ENCODE assay signal across 25 cellular contexts in the genomic region with DNA sequence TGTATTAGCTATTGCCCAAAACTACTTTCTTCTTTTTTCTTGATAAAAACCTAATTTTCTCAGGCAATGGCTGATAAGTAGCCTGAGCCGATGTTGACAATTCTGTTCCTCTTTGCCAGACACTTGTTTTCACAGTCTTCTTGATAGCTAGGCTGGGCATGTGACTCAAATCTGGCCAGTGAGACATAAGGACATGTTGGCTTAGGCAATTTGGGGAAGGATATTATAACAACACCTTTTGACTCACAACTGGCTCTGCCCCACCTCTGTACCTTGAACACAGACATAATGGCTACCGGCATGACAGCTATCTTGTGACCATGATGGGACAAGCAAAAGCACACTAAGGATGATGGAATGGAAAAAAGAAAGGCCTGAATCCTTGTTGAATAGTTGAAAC.
DNase-seq lines count a peak whose midpoint lies in the region; ATAC-seq, FAIRE-seq and TF ChIP-seq lines count a peak whose summit lies in the region.
"Had no signal": no experiment of that assay in that cellular context is flagged by ENCODE, and none has a peak within 500 bp of the region (broad histone marks: within the 10 kb centered on the region; RNA-seq: fewer than 3 reads in every experiment).

No MANE protein-coding gene starts in this region.

- H3K79me1 ChIP-seq in IMR-90 (ENCODE audit: low read depth in 1 of 2, low read length in 2 of 2) = peaks cover 0 to 11% of the 10 kb centered on the region in 2 experiments; a peak in 1 of 4 replicates

- in situ Hi-C loops in G401 (cut with HindIII; ENCODE audit: low sequenced_read_pairs) = no loop called here
- in situ Hi-C loops in IMR-90 (cut with MboI; ENCODE audit: low sequenced_read_pairs) = no loop called here

- H3K4ac ChIP-seq in IMR-90 (ENCODE audit: low read depth, low read length) = no peak overlapping the region

- peak overlapping the region; percentile 56; the same call in 1 of the 2 replicates for H3K14ac ChIP-seq in IMR-90 (replicated peaks; ENCODE audit: low read depth, low read length)

- H3K27me3 ChIP-seq in IMR-90 (ENCODE audit: control insufficient read depth, insufficient read depth, low read length) (no peaks in the 10 kb centered on the region), keratinocyte (ENCODE audit: control insufficient read depth, extremely low read depth, insufficient read depth, low read length) (no peaks in the 10 kb centered on the region)
- H3K27me3 ChIP-seq: tibial nerve had no signal

- no peak for TF ChIP-seq CTCF in IMR-90 (conservative IDR thresholded peaks at IDR 0.05; ENCODE audit: low read depth, low read length)
- no peak for TF ChIP-seq CTCF in keratinocyte (optimal IDR thresholded peaks at IDR 0.05 in 1 of 3, IDR thresholded peaks at IDR 0.05 in 1 of 3, conservative IDR thresholded peaks at IDR 0.05 in 1 of 3; ENCODE audit: extremely low read depth in 1 of 3, insufficient read depth in 2 of 3, low read length in 3 of 3)

- ATAC-seq in IMR-90 (ENCODE audit: low read depth) = no peak
- peak; percentile 21 for ATAC-seq in activated T-helper 17 cell treated with anti-CD3 and anti-CD28 coated beads, Interleukin-2, amount 50 U/mL, for 72 hours (replicated peaks)

- H4K8ac ChIP-seq in IMR-90 (ENCODE audit: low read depth in 2 of 2, low read length in 2 of 2) = no peak overlapping the region

- H3K27ac ChIP-seq in IMR-90 (ENCODE audit: insufficient read depth, low read length) (no peak overlapping the region), keratinocyte (ENCODE audit: control insufficient read depth, insufficient read depth, low read length) (no peak overlapping the region)
- H3K27ac ChIP-seq: skin epidermis, tibial nerve had no signal

- H3K23ac ChIP-seq in IMR-90 (ENCODE audit: low read depth, low read length) = no peak overlapping the region

- POLR2A ChIA-PET in IMR-90 (lab: Charles Lee; ENCODE audit: unreplicated experiment) = no interaction called here

- H3K9me3 Mint-ChIP-seq in activated T-helper 17 cell treated with anti-CD3 and anti-CD28 coated beads, Interleukin-2, amount 50 U/mL, for 72 hours = no peaks in the 10 kb centered on the region

- no peaks in the 10 kb centered on the region for H3K79me2 ChIP-seq in keratinocyte (ENCODE audit: control insufficient read depth, insufficient read depth, low read length)

- H3K4me3 ChIP-seq in IMR-90 (ENCODE audit: insufficient read depth, low read depth, low read length) (no peak overlapping the region), keratinocyte (ENCODE audit: control insufficient read depth in 2 of 3, extremely low read depth in 1 of 3, insufficient read depth in 2 of 3, low read depth in 1 of 3, low read length in 3 of 3) (no peak overlapping the region)
- H3K4me3 ChIP-seq: skin epidermis, tibial nerve had no signal

- H4K5ac ChIP-seq in IMR-90 (ENCODE audit: low read depth, low read length) = no peak overlapping the region

- TF ChIP-seq RAD21 in IMR-90 (IDR thresholded peaks at IDR 0.05; ENCODE audit: low read length) = no peak

- CTCF ChIA-PET in IMR-90 (lab: Yijun Ruan, JAX) = no interaction called here

- H2BK5ac ChIP-seq in IMR-90 (ENCODE audit: low read depth, low read length, poor library complexity, severe bottlenecking) = no peak overlapping the region

- no peak overlapping the region for H3K9ac ChIP-seq in IMR-90 (ENCODE audit: low read depth, low read length)
- no peak overlapping the region for H3K9ac ChIP-seq in keratinocyte (ENCODE audit: control insufficient read depth, extremely low read depth, insufficient read depth, low read length)

- peak; percentile 65 for FAIRE-seq in keratinocyte (lab: Jason Lieb, UNC)
- FAIRE-seq: H1 had no signal

- H2BK20ac ChIP-seq in IMR-90 (ENCODE audit: low read depth, low read length) = peak overlapping the region; percentile 73; the same call in 1 of the 2 replicates

- intact Hi-C loops in IMR-90 (cut with micrococcal nuclease) = no loop called here

- H3K56ac ChIP-seq in IMR-90 (ENCODE audit: extremely low read depth, insufficient read depth, low read length) = no peak overlapping the region

- no peak overlapping the region for H2AK9ac ChIP-seq in IMR-90 (replicated peaks; ENCODE audit: low read depth, low read length, poor library complexity)

- DNase-seq in G401 (ENCODE audit: low spot score) = peak; percentile 40
- DNase-seq in IMR-90 = no peak
- DNase-seq in keratinocyte (ENCODE audit: low read depth, low spot score) = peak; percentile 35
- DNase-seq in T-helper 9 cell = no peak
- no peak for DNase-seq in activated gamma-delta T cell treated with Interleukin-2 at 50 U/mL for 16 hours
- DNase-seq in kidney glomerular epithelial cell (lab: John Stamatoyannopoulos, UW) = no peak
- DNase-seq in NCI-H446 (lab: John Stamatoyannopoulos, UW) = no peak
- DNase-seq: activated CD4-positive, alpha-beta T cell treated with anti-CD3 and anti-CD28 coated beads, Interleukin-2, amount 50 U/mL, for 48 hours; activated effector memory CD4-positive, alpha-beta T cell treated with anti-CD3 and anti-CD28 coated beads, Interleukin-2, amount 50 U/mL, for 16 hours; dermis blood vessel endothelial cell; hypothalamus; MM.1S; NCI-H1694 treated with DMSO at 0.1 percent for 48 hours; NCI-H2171 treated with DMSO at 0.1 percent for 48 hours; NCI-H748 treated with DMSO at 0.1 percent for 48 hours; SIG-M5; stimulated activated CD4-positive, alpha-beta T cell treated with anti-CD3 and anti-CD28 coated beads, Interleukin-4, amount 100 ng/mL, for 24 hours; T-helper 1 cell had no signal

- no peak overlapping the region for H3K27ac Mint-ChIP-seq in activated T-helper 17 cell treated with anti-CD3 and anti-CD28 coated beads, Interleukin-2, amount 50 U/mL, for 72 hours
- H3K27ac Mint-ChIP-seq: progenitor cell of endocrine pancreas; stimulated activated naive CD8-positive, alpha-beta T cell treated with anti-CD3 and anti-CD28 coated beads, Interleukin-15, Interleukin-2, amounts not matched to agents 100 ng/mL and 50 ng/mL, for 24 hours had no signal

- H3K36me3 ChIP-seq in IMR-90 (ENCODE audit: control insufficient read depth, insufficient read depth, low read length) = no peaks in the 10 kb centered on the region
- no peaks in the 10 kb centered on the region for H3K36me3 ChIP-seq in keratinocyte (ENCODE audit: control insufficient read depth in 2 of 2, extremely low read depth in 1 of 2, insufficient read depth in 2 of 2, low read length in 2 of 2)

- H3K4me1 ChIP-seq in IMR-90 (ENCODE audit: control insufficient read depth, insufficient read depth, low read length) (no peaks in the 10 kb centered on the region), keratinocyte (ENCODE audit: control insufficient read depth, extremely low read depth, insufficient read depth, low read length) (peaks cover 4% of the 10 kb centered on the region)
- H3K4me1 ChIP-seq: tibial nerve had no signal

- BruUV-seq in IMR-90 (replicated peaks; lab: Mats Ljungman, UMichigan) = no TSS peak

- H4K91ac ChIP-seq in IMR-90 (ENCODE audit: insufficient read depth, low read depth, low read length) = no peak overlapping the region; the same call in 1 of the 2 replicates

- no peak for TF ChIP-seq POLR2A in IMR-90 (IDR thresholded peaks at IDR 0.05; ENCODE audit: low read depth, low read length)

- H3K9me1 ChIP-seq in IMR-90 (ENCODE audit: insufficient read depth, low read length) = peaks cover 7% of the 10 kb centered on the region
- H3K9me1 ChIP-seq in keratinocyte (ENCODE audit: control insufficient read depth, extremely low read depth, insufficient read depth, low read length) = no peaks in the 10 kb centered on the region

- H2BK120ac ChIP-seq in IMR-90 (ENCODE audit: low read depth, low read length) = no peak overlapping the region

- H3K4me1 Mint-ChIP-seq in activated T-helper 17 cell treated with anti-CD3 and anti-CD28 coated beads, Interleukin-2, amount 50 U/mL, for 72 hours = no peaks in the 10 kb centered on the region

- H2AFZ ChIP-seq in IMR-90 (replicated peaks; ENCODE audit: low read length, poor library complexity) (no peak overlapping the region), keratinocyte (ENCODE audit: control insufficient read depth, low read length) (no peak overlapping the region)

- no peak overlapping the region for H3K18ac ChIP-seq in IMR-90 (ENCODE audit: low read depth, low read length)

- dilution Hi-C loops in IMR-90 (cut with HindIII; ENCODE audit: low sequenced_read_pairs, unreplicated experiment) (no loop called here), keratinocyte (cut with MboI; ENCODE audit: extremely low pct_ligation_motif_present, low sequenced_read_pairs) (no loop called here)

- H3K9me3 ChIP-seq in IMR-90 (ENCODE audit: control insufficient read depth, insufficient read depth, low read length) (no peaks in the 10 kb centered on the region), keratinocyte (ENCODE audit: control insufficient read depth, low read depth, low read length) (no peaks in the 10 kb centered on the region)
- H3K9me3 ChIP-seq: tibial nerve had no signal

- H3K27me3 Mint-ChIP-seq in activated T-helper 17 cell treated with anti-CD3 and anti-CD28 coated beads, Interleukin-2, amount 50 U/mL, for 72 hours = no peaks in the 10 kb centered on the region
- H3K27me3 Mint-ChIP-seq: progenitor cell of endocrine pancreas; stimulated activated naive CD8-positive, alpha-beta T cell treated with anti-CD3 and anti-CD28 coated beads, Interleukin-15, Interleukin-2, amounts not matched to agents 100 ng/mL and 50 ng/mL, for 24 hours had no signal

- no peak overlapping the region for H3K4me3 Mint-ChIP-seq in activated T-helper 17 cell treated with anti-CD3 and anti-CD28 coated beads, Interleukin-2, amount 50 U/mL, for 72 hours
- H3K4me3 Mint-ChIP-seq: CD14-positive monocyte; stimulated activated naive CD8-positive, alpha-beta T cell treated with anti-CD3 and anti-CD28 coated beads, Interleukin-15, Interleukin-2, amounts not matched to agents 100 ng/mL and 50 ng/mL, for 24 hours had no signal

- no peak overlapping the region; the same call in 2 of the 3 replicates for H2BK15ac ChIP-seq in IMR-90 (ENCODE audit: low read depth, low read length)

- H4K20me1 ChIP-seq in IMR-90 (ENCODE audit: insufficient read depth, low read length) (no peaks in the 10 kb centered on the region), keratinocyte (ENCODE audit: control insufficient read depth, extremely low read depth, insufficient read depth, low read length) (no peaks in the 10 kb centered on the region)

- peaks cover 9% of the 10 kb centered on the region for H3K36me3 Mint-ChIP-seq in activated T-helper 17 cell treated with anti-CD3 and anti-CD28 coated beads, Interleukin-2, amount 50 U/mL, for 72 hours (ENCODE audit: low read depth)

- peak overlapping the region; percentile 63; the same call in 1 of the 2 replicates for H2AK5ac ChIP-seq in IMR-90 (ENCODE audit: low read depth, low read length)

- H3K4me2 ChIP-seq in IMR-90 (ENCODE audit: low read depth, low read length) (no peak overlapping the region), keratinocyte (ENCODE audit: control insufficient read depth, extremely low read depth, insufficient read depth, low read depth, low read length) (no peak overlapping the region)

- WGBS in IMR-90 (ENCODE audit: extremely low coverage in 2 of 2, insufficient read length in 1 of 2), 2 experiments = no CpG with 5 or more reads among the region's 2 CpGs

TF ChIP-seq in IMR-90, 13 proteins besides CTCF, POLR2A, EP300 and RAD21 (continues in another document):
- TF ChIP-seq MAFK (IDR thresholded peaks at IDR 0.05; ENCODE audit: low read depth, low read length) = no peak

Comparison
In these comparisons a context has a peak if more than half of its experiments do, and no peak if none do; other contexts are left out.
1. DNase-seq: peak in G401 (single experiment) and keratinocyte (single experiment); none in IMR-90 (single experiment), T-helper 9 cell (single experiment), activated gamma-delta T cell treated with Interleukin-2 at 50 U/mL for 16 hours (single experiment), kidney glomerular epithelial cell (single experiment) and NCI-H446 (0 of 2).